Comparison of ENCODE assay signal across 2 cellular contexts in the genomic region with DNA sequence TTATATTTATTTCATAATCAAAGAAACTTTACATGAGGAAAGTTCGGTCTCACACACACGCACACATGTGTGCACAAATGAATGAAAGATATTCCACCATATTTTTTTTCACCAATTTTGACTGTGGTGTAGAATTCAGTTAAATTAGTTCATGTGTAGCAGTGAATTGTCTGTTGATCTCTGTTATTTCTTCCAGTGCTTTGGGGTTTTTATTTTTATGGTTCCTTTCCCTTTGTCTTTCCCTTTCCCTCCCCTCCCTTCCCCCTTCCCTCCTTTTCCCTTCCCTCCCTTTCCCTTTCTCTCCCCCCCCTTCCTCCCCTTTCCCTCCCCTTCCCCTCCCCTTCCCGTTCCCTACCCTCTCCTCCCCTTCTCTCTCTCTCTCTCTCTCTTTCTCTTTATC.
A peak's percentile ranks its signal among the peaks of the same experiment; 100 is the strongest.
TF ChIP-seq lines count a peak whose summit lies in the region.

No MANE protein-coding gene starts in this region.

TF ChIP-seq in HepG2, 621 proteins besides CTCF, POLR2A, EP300 and RAD21:
- TF ChIP-seq, protein P1, sequence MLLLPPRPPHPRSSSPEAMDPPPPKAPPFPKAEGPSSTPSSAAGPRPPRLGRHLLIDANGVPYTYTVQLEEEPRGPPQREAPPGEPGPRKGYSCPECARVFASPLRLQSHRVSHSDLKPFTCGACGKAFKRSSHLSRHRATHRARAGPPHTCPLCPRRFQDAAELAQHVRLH (CRISPR knock-in tag; IDR thresholded peaks at IDR 0.05; ENCODE audit: borderline replicate concordance, low read depth), result no peak
- TF ChIP-seq HNRNPK (IDR thresholded peaks at IDR 0.05; ENCODE audit: low read depth, low read length, poor library complexity, severe bottlenecking) (peak; percentile 96), ZNF616 (CRISPR knock-in tag; IDR thresholded peaks at IDR 0.05; ENCODE audit: low read depth) (no peak)

TF ChIP-seq in K562, 482 proteins besides CTCF, POLR2A, EP300 and RAD21:
- peak; percentile 95 for TF ChIP-seq HNRNPK (IDR thresholded peaks at IDR 0.05; ENCODE audit: low read depth, low read length, poor library complexity, severe bottlenecking)
- TF ChIP-seq, protein P2, sequence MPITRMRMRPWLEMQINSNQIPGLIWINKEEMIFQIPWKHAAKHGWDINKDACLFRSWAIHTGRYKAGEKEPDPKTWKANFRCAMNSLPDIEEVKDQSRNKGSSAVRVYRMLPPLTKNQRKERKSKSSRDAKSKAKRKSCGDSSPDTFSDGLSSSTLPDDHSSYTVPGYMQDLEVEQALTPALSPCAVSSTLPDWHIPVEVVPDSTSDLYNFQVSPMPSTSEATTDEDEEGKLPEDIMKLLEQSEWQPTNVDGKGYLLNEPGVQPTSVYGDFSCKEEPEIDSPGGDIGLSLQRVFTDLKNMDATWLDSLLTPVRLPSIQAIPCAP (CRISPR knock-in tag; IDR thresholded peaks at IDR 0.05; ENCODE audit: borderline replicate concordance), result no peak
- no peak for TF ChIP-seq HEY1 (CRISPR knock-in tag; IDR thresholded peaks at IDR 0.05; ENCODE audit: borderline replicate concordance)
- TF ChIP-seq BMI1 (IDR thresholded peaks at IDR 0.05; ENCODE audit: low read length), result no peak
- peak; percentile 90 for TF ChIP-seq PCBP1 (IDR thresholded peaks at IDR 0.05; ENCODE audit: low read depth, low read length, poor library complexity, severe bottlenecking)
- peak; percentile 51 for TF ChIP-seq PCBP2 (IDR thresholded peaks at IDR 0.05; ENCODE audit: low read depth, low read length, poor library complexity, severe bottlenecking)
- TF ChIP-seq TCFL5 (CRISPR knock-in tag; conservative IDR thresholded peaks at IDR 0.05), result no peak
- no peak for TF ChIP-seq MEF2D (tag; conservative IDR thresholded peaks at IDR 0.05; ENCODE audit: low read depth)
- TF ChIP-seq SMARCA4 (IDR thresholded peaks at IDR 0.05), result no peak
- TF ChIP-seq MCM7 (IDR thresholded peaks at IDR 0.05), result no peak
TF ChIP-seq in K562: peak in this region for 3.
